ENCODE assay signal across 1 cellular context in the genomic region with DNA sequence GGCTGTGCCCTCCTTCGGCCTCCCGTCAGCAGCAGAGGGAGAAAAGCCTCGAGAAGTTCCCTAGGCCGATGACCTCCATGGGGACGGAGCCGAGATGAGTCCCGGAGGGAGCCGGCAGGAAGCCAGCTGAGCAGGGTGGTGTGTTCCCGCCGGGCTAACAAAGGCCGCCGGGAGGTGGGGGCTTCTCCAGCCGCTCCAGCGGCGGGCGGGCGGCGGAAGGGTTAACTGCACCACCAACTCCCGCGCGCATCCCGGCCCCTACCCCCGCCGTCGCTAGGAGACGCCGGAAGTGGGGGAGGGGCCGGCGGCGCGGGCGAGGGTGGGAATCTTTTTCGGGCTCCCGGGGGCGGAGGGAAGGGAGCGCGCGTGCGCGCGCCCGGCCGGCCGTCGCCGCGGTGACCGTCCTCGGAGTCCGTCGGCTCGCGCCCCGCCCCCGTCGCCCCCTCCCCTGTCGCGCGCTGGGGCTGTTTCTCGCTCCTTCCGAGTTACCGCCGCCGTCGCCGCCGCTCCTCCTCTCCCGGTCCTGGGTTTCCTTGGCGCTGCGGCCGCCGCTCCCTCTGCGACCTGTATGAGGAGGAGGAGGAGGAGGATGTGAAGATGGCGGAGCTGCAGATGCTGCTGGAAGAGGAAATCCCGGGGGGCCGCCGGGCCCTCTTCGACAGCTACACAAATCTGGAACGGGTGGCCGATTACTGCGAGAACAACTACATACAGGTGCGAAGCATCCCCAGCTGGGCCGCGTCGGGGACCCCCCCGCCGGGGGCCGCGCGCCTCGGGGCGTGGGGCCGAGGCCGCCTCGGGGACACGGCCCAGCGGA.
A peak's percentile ranks its signal among the peaks of the same experiment; 100 is the strongest.
TF ChIP-seq lines count a peak whose summit lies in the region.

A gene (plus strand): TSS at position 477 of the 817 bp plus-strand sequence. CDS start 121 bp downstream, at position 598.

TF ChIP-seq in WTC11, 78 proteins besides CTCF, POLR2A, EP300 and RAD21 (continued from another document):
- TF ChIP-seq, protein P1, sequence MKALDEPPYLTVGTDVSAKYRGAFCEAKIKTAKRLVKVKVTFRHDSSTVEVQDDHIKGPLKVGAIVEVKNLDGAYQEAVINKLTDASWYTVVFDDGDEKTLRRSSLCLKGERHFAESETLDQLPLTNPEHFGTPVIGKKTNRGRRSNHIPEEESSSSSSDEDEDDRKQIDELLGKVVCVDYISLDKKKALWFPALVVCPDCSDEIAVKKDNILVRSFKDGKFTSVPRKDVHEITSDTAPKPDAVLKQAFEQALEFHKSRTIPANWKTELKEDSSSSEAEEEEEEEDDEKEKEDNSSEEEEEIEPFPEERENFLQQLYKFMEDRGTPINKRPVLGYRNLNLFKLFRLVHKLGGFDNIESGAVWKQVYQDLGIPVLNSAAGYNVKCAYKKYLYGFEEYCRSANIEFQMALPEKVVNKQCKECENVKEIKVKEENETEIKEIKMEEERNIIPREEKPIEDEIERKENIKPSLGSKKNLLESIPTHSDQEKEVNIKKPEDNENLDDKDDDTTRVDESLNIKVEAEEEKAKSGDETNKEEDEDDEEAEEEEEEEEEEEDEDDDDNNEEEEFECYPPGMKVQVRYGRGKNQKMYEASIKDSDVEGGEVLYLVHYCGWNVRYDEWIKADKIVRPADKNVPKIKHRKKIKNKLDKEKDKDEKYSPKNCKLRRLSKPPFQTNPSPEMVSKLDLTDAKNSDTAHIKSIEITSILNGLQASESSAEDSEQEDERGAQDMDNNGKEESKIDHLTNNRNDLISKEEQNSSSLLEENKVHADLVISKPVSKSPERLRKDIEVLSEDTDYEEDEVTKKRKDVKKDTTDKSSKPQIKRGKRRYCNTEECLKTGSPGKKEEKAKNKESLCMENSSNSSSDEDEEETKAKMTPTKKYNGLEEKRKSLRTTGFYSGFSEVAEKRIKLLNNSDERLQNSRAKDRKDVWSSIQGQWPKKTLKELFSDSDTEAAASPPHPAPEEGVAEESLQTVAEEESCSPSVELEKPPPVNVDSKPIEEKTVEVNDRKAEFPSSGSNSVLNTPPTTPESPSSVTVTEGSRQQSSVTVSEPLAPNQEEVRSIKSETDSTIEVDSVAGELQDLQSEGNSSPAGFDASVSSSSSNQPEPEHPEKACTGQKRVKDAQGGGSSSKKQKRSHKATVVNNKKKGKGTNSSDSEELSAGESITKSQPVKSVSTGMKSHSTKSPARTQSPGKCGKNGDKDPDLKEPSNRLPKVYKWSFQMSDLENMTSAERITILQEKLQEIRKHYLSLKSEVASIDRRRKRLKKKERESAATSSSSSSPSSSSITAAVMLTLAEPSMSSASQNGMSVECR (CRISPR knock-in tag; IDR thresholded peaks at IDR 0.05; ENCODE audit: borderline replicate concordance) = peak; percentile 81; the same call in 1 of the 2 replicates
- TF ChIP-seq CBFB (CRISPR knock-in tag; IDR thresholded peaks at IDR 0.05; ENCODE audit: low read depth) = no peak
- TF ChIP-seq ZNF263 (CRISPR knock-in tag; IDR thresholded peaks at IDR 0.05; ENCODE audit: low read depth) = no peak
- TF ChIP-seq JUN (CRISPR knock-in tag; IDR thresholded peaks at IDR 0.05) = no peak
- TF ChIP-seq, protein P2, sequence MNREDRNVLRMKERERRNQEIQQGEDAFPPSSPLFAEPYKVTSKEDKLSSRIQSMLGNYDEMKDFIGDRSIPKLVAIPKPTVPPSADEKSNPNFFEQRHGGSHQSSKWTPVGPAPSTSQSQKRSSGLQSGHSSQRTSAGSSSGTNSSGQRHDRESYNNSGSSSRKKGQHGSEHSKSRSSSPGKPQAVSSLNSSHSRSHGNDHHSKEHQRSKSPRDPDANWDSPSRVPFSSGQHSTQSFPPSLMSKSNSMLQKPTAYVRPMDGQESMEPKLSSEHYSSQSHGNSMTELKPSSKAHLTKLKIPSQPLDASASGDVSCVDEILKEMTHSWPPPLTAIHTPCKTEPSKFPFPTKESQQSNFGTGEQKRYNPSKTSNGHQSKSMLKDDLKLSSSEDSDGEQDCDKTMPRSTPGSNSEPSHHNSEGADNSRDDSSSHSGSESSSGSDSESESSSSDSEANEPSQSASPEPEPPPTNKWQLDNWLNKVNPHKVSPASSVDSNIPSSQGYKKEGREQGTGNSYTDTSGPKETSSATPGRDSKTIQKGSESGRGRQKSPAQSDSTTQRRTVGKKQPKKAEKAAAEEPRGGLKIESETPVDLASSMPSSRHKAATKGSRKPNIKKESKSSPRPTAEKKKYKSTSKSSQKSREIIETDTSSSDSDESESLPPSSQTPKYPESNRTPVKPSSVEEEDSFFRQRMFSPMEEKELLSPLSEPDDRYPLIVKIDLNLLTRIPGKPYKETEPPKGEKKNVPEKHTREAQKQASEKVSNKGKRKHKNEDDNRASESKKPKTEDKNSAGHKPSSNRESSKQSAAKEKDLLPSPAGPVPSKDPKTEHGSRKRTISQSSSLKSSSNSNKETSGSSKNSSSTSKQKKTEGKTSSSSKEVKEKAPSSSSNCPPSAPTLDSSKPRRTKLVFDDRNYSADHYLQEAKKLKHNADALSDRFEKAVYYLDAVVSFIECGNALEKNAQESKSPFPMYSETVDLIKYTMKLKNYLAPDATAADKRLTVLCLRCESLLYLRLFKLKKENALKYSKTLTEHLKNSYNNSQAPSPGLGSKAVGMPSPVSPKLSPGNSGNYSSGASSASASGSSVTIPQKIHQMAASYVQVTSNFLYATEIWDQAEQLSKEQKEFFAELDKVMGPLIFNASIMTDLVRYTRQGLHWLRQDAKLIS (CRISPR knock-in tag; IDR thresholded peaks at IDR 0.05; ENCODE audit: borderline replicate concordance) = peak; percentile 53; the same call in 1 of the 2 replicates
- TF ChIP-seq, protein P3, sequence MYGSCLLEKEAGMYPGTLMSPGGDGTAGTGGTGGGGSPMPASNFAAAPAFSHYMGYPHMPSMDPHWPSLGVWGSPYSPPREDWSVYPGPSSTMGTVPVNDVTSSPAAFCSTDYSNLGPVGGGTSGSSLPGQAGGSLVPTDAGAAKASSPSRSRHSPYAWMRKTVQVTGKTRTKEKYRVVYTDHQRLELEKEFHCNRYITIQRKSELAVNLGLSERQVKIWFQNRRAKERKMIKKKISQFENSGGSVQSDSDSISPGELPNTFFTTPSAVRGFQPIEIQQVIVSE (CRISPR knock-in tag; IDR thresholded peaks at IDR 0.05; ENCODE audit: borderline replicate concordance) = no peak
- no peak for TF ChIP-seq RORB (CRISPR knock-in tag; IDR thresholded peaks at IDR 0.05)
- no peak for TF ChIP-seq EMX1 (CRISPR knock-in tag; IDR thresholded peaks at IDR 0.05)
- TF ChIP-seq JAZF1 (CRISPR knock-in tag; IDR thresholded peaks at IDR 0.05) = no peak
- no peak for TF ChIP-seq PRRX2 (CRISPR knock-in tag; IDR thresholded peaks at IDR 0.05)
- peak; percentile 39; the same call in 1 of the 2 replicates for TF ChIP-seq RELA (CRISPR knock-in tag; IDR thresholded peaks at IDR 0.05; ENCODE audit: borderline replicate concordance)
- TF ChIP-seq, protein P4, sequence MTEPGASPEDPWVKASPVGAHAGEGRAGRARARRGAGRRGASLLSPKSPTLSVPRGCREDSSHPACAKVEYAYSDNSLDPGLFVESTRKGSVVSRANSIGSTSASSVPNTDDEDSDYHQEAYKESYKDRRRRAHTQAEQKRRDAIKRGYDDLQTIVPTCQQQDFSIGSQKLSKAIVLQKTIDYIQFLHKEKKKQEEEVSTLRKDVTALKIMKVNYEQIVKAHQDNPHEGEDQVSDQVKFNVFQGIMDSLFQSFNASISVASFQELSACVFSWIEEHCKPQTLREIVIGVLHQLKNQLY (CRISPR knock-in tag; IDR thresholded peaks at IDR 0.05) = no peak
- TF ChIP-seq FOXP1 (CRISPR knock-in tag; IDR thresholded peaks at IDR 0.05; ENCODE audit: borderline replicate concordance) = peak; percentile 49; the same call in 1 of the 2 replicates
- TF ChIP-seq, protein P5, sequence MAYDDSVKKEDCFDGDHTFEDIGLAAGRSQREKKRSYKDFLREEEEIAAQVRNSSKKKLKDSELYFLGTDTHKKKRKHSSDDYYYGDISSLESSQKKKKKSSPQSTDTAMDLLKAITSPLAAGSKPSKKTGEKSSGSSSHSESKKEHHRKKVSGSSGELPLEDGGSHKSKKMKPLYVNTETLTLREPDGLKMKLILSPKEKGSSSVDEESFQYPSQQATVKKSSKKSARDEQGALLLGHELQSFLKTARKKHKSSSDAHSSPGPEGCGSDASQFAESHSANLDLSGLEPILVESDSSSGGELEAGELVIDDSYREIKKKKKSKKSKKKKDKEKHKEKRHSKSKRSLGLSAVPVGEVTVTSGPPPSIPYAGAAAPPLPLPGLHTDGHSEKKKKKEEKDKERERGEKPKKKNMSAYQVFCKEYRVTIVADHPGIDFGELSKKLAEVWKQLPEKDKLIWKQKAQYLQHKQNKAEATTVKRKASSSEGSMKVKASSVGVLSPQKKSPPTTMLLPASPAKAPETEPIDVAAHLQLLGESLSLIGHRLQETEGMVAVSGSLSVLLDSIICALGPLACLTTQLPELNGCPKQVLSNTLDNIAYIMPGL (CRISPR knock-in tag; IDR thresholded peaks at IDR 0.05) = peak; percentile 13; the same call in 1 of the 2 replicates
- no peak for TF ChIP-seq ZNF121 (CRISPR knock-in tag; IDR thresholded peaks at IDR 0.05)
- TF ChIP-seq ELF4 (CRISPR knock-in tag; IDR thresholded peaks at IDR 0.05; ENCODE audit: low read depth) = no peak
- TF ChIP-seq GRHL2 (CRISPR knock-in tag; IDR thresholded peaks at IDR 0.05; ENCODE audit: insufficient replicate concordance, severe bottlenecking) = no peak
- 0 out of 2 replicates have a peak, but pooled peaks have one; percentile 28 for TF ChIP-seq KAT7 (CRISPR knock-in tag; IDR thresholded peaks at IDR 0.05; ENCODE audit: borderline replicate concordance)
- peak; percentile 71 for TF ChIP-seq SP1 (CRISPR knock-in tag; conservative IDR thresholded peaks at IDR 0.05)
